8 cellular contexts compared by ENCODE assay signal in the genomic region with DNA sequence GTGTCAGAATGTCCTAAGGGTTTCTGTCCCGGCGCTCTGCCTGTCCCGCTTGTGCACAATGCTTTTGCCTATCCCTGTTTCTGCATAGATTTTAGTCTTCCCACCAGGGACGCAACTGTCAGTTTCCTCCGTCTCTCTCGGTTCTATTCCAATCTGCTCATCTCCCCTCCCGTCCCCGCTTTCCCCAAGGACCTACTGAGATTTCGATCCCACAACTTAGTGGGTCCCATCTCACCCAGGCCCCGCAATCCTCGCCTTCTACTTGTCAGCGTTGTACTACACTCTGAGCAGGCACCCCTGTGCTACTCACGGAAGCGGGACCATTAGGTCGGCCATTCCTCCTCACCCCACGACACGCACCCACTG. TPM values are rescaled to one million over a fixed set of nuclear protein-coding genes. Genes with fewer than 3 reads are reported as not detected.
DNase-seq lines count a peak whose midpoint lies in the region; ATAC-seq, FAIRE-seq and TF ChIP-seq lines count a peak whose summit lies in the region.

No MANE protein-coding gene starts in this region.

- peaks cover 5% of the 10 kb centered on the region; the same call in 1 of the 2 replicates for H3K9me3 ChIP-seq in AG04450 (ENCODE audit: control insufficient read depth, insufficient read depth, low read length)
- no peaks in the 10 kb centered on the region for H3K9me3 ChIP-seq in mucosa of stomach (ENCODE audit: control insufficient read depth, low read length)

- H3K4me3 ChIP-seq in AG04450 (ENCODE audit: low read depth, low read length) = peak overlapping the region; percentile 97
- H3K4me3 ChIP-seq in bronchial epithelial cell (ENCODE audit: low read depth, low read length) = peak overlapping the region; percentile 81
- H3K4me3 ChIP-seq in mucosa of stomach (ENCODE audit: low read length) = peak overlapping the region; percentile 79

- H3K9ac ChIP-seq in mucosa of stomach (ENCODE audit: low read length) = peak overlapping the region; percentile 97

- H3K36me3 ChIP-seq in bronchial epithelial cell (ENCODE audit: control insufficient read depth, insufficient read depth, low read length) (peaks cover 10% of the 10 kb centered on the region), mucosa of stomach (ENCODE audit: control insufficient read depth, insufficient read depth, low read length) (peaks cover 9% of the 10 kb centered on the region)

- H3K4me1 ChIP-seq in mucosa of stomach (ENCODE audit: control insufficient read depth, insufficient read depth, low read length) = peaks cover 12% of the 10 kb centered on the region

- H3K27me3 ChIP-seq in AG04450 (ENCODE audit: control insufficient read depth, insufficient read depth, low read length) (no peaks in the 10 kb centered on the region), bronchial epithelial cell (ENCODE audit: control insufficient read depth, insufficient read depth, low read length) (no peaks in the 10 kb centered on the region), mucosa of stomach (ENCODE audit: control insufficient read depth, insufficient read depth, low read length) (no peaks in the 10 kb centered on the region)

- POLR2A ChIA-PET in AG04450 (lab: Yijun Ruan, JAX) (interaction anchor here (0.5 to 3.1 kb wide), 15 partner anchors 9 to 871 kb away, joined by 3 to 27 read pairs (median 3); a partner anchor contains a TSS), GM10248 (lab: Yijun Ruan, JAX) (interaction anchor here (0.7 to 1.3 kb wide), 7 partner anchors 8 to 523 kb away, joined by 3 to 7 read pairs (median 4); a partner anchor contains a TSS)

- no peak for FAIRE-seq in bronchial epithelial cell (lab: Jason Lieb, UNC)

- CTCF ChIA-PET in AG04450 (lab: Charles Lee) = no interaction called here
- CTCF ChIA-PET in GM10248 (lab: Yijun Ruan, JAX) = interaction anchor here (0.6 to 1.4 kb wide), 7 partner anchors 8 to 59 kb away, joined by 3 to 4 read pairs (median 4); a partner anchor contains a TSS

- peak overlapping the region; percentile 97 for H3K27ac ChIP-seq in AG04450 (ENCODE audit: low read depth, low read length)

- peak; percentile 43 for ATAC-seq in GM19372 (IDR thresholded peaks at IDR 0.05; ENCODE audit: low read depth, unreplicated experiment)
- ATAC-seq in HG03521 (IDR thresholded peaks at IDR 0.05; ENCODE audit: unreplicated experiment) = peak; percentile 48

- TF ChIP-seq CTCF in AG04450 (IDR thresholded peaks at IDR 0.05; ENCODE audit: low read depth, low read length) (no peak), bronchial epithelial cell (IDR thresholded peaks at IDR 0.05; ENCODE audit: insufficient read depth, low read length, severe bottlenecking) (no peak), GM10248 (IDR thresholded peaks at IDR 0.05; ENCODE audit: control extremely low read depth, extremely low read depth, low read depth, missing control alignments) (no peak)

- DNase-seq in AG04450 (ENCODE audit: low read depth, low spot score) (no peak), bronchial epithelial cell (ENCODE audit: low read depth) (no peak), GM10248 (ENCODE audit: extremely low spot score) (no peak), NCI-H510A (lab: John Stamatoyannopoulos, UW) (no peak)
- DNase-seq in activated effector memory CD4-positive, alpha-beta T cell treated with anti-CD3 and anti-CD28 coated beads, Interleukin-2, amount 50 U/mL, for 16 hours = no peak

RNA-seq across cellular contexts. Expression of a gene that starts 0.5 kb away (rescaled TPM):
- 62.9 and 79.3 TPM in 2 replicates for polyA plus RNA-seq in AG04450 (2011; rRNA removed)
- 74.2 and 83.2 TPM in 2 replicates for polyA minus RNA-seq in AG04450 (2011; rRNA and poly(A)+ RNA removed)
- 46.6 and 51.1 TPM in 2 replicates for total RNA-seq in bronchial epithelial cell

RNA-seq across cellular contexts. Expression of a gene that starts 6.0 kb away (rescaled TPM):
- polyA plus RNA-seq in AG04450 (2011; rRNA removed) = 8.1 and 11.8 TPM in 2 replicates
- polyA minus RNA-seq in AG04450 (2011; rRNA and poly(A)+ RNA removed) = 4.1 and 6.1 TPM in 2 replicates
- 4.5 and 5.5 TPM in 2 replicates for total RNA-seq in bronchial epithelial cell

RNA-seq across cellular contexts. Expression of a gene that starts 40.1 kb away (rescaled TPM):
- 0.72 and 1.2 TPM in 2 replicates for polyA plus RNA-seq in AG04450 (2011; rRNA removed)
- 1.4 and 2.1 TPM in 2 replicates for polyA minus RNA-seq in AG04450 (2011; rRNA and poly(A)+ RNA removed)
- 0.53 and 0.77 TPM in 2 replicates for total RNA-seq in bronchial epithelial cell

RNA-seq across cellular contexts. Expression of a gene that starts 53.5 kb away (rescaled TPM):
- polyA plus RNA-seq in AG04450 (2011; rRNA removed) = 11.5 and 13.4 TPM in 2 replicates
- polyA minus RNA-seq in AG04450 (2011; rRNA and poly(A)+ RNA removed) = 18.5 TPM in 2 replicates
- total RNA-seq in bronchial epithelial cell = 10.3 and 10.5 TPM in 2 replicates

RNA-seq across cellular contexts. Expression of a gene that starts 57.8 kb away (rescaled TPM):
- polyA plus RNA-seq in AG04450 (2011; rRNA removed) = 9.4 TPM in 2 replicates
- 18.4 TPM in 2 replicates for polyA minus RNA-seq in AG04450 (2011; rRNA and poly(A)+ RNA removed)
- total RNA-seq in bronchial epithelial cell = 20.4 and 24.2 TPM in 2 replicates
